21 cellular contexts compared by ENCODE assay signal in genomic region chr4:41668024-41668423, GRCh38.
"Had no signal": no experiment of that assay in that cellular context is flagged by ENCODE, and none has a peak within 500 bp of the region (broad histone marks: within the 10 kb centered on the region; RNA-seq: fewer than 3 reads in every experiment).

No MANE protein-coding gene starts in this region.

- H2AFZ ChIP-seq: hepatocyte had no signal

- H3K9me3 ChIP-seq: esophagus muscularis mucosa, gastroesophageal sphincter, heart left ventricle, left ventricle myocardium inferior, lower lobe of right lung, mucosa of descending colon had no signal

- FAIRE-seq: colon, endothelial cell of umbilical vein, keratinocyte had no signal

- H3K79me2 ChIP-seq: hepatocyte had no signal

- ATAC-seq: foreskin keratinocyte, gastroesophageal sphincter, heart left ventricle, left cardiac atrium, lower lobe of right lung, mucosa of descending colon had no signal

- H3K4me1 ChIP-seq: esophagus muscularis mucosa, foreskin keratinocyte, gastroesophageal sphincter, heart left ventricle, left ventricle myocardium inferior, lower lobe of right lung had no signal

- H3K27ac ChIP-seq: coronary artery, esophagus muscularis mucosa, foreskin keratinocyte, gastroesophageal sphincter, heart left ventricle, hepatocyte, left ventricle myocardium inferior, lower lobe of right lung had no signal

- DNase-seq: dermis blood vessel endothelial cell; dorsolateral prefrontal cortex; effector CD4-positive, alpha-beta T cell; effector memory CD4-positive, alpha-beta T cell; foreskin keratinocyte; heart left ventricle; hypothalamus; immature natural killer cell; left cardiac atrium; left ventricle myocardium inferior; lower lobe of right lung; mesenchymal stem cell; mucosa of descending colon; naive B cell had no signal

- H3K4me3 ChIP-seq: coronary artery, dorsolateral prefrontal cortex, esophagus muscularis mucosa, gastroesophageal sphincter, heart left ventricle, hepatocyte, left ventricle myocardium inferior, lower lobe of right lung, mucosa of descending colon had no signal

- H3K27me3 ChIP-seq: dorsolateral prefrontal cortex, esophagus muscularis mucosa, gastroesophageal sphincter, heart left ventricle, hepatocyte had no signal

- H3K4me2 ChIP-seq: hepatocyte had no signal
